In the genomic region with DNA sequence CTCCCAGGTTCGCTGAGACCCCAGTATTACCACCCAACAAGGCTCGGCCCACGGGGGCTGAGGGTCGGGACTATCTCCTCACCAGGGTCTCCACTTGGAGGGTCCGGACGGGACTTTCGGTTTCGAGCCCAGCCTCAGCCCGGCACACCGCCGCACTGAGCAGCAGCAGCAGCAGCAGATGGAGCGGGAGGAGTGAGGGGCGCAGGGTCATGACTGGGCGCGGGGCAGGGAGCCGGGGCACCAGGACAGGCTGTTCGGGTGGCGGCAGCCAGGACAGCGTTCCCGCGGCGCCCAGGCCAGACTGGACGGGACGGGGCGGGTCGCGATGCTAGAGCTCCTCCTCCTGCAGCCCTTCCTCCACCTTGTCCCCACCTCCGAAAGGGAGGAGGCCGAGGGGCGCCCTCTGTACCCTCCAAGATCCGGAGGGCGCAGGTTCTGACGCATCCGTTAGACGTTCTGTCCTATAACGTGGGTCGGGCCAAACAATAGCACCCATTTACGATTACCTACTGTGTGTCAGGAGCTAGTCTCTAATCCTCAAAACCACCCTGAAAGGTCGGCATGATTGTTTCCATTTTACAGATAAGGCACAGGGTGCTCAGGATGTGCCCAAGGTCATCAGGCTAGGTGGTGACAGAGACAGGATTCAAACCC, we compare ENCODE assay signal across 8 cellular contexts. TPM values are rescaled to one million over a fixed set of nuclear protein-coding genes. Genes with fewer than 3 reads are reported as not detected.
DNase-seq lines count a peak whose midpoint lies in the region; ATAC-seq and TF ChIP-seq lines count a peak whose summit lies in the region.

A gene (minus strand): TSS at position 275 of the 654 bp plus-strand sequence. CDS start 64 bp downstream, at position 211.

- intact Hi-C loops in PC-3 (cut with micrococcal nuclease) = no loop called here
- intact Hi-C loops in posterior cingulate gyrus (cut with DNase I) = no loop called here

- H3K36me3 ChIP-seq in PC-3 (ENCODE audit: low read depth, low read length) = peaks cover 18% of the 10 kb centered on the region

- no TSS peak for BruUV-seq in PC-3 (replicated peaks; lab: Mats Ljungman, UMichigan)

- H3K36me3 Mint-ChIP-seq in glutamatergic neuron (ENCODE audit: unreplicated experiment) = peaks cover 5% of the 10 kb centered on the region

- no peak within 1 kb of the TSS for H3K27ac Mint-ChIP-seq in glutamatergic neuron (ENCODE audit: unreplicated experiment)

- POLR2A ChIA-PET in PC-3 (lab: Charles Lee; ENCODE audit: unreplicated experiment) = interaction anchor here (0.6 kb wide), 1 partner anchor 1305 kb away, joined by 4 read pairs; no protein-coding TSS in a partner anchor

- H3K9ac ChIP-seq in PC-3 (ENCODE audit: low read length) = peak within 1 kb of the TSS; percentile 66

- H3K27me3 ChIP-seq in PC-3 (ENCODE audit: low read length) = no peaks in the 10 kb centered on the region

- DNase-seq in GM12864 (ENCODE audit: low read depth) (peak; percentile 47), PC-3 (no peak), activated gamma-delta T cell (lab: John Stamatoyannopoulos, UW) (peak; percentile 54), glutamatergic neuron (peak; percentile 60), posterior cingulate gyrus (peak; percentile 22 to 92 (median 40)), ureter (ENCODE audit: low spot score) (peak; percentile 76), GF-D8 (lab: John Stamatoyannopoulos, UW) (no peak)

- H2AFZ ChIP-seq in PC-3 (ENCODE audit: low read length) = peak within 1 kb of the TSS; percentile 59

- peaks cover 7% of the 10 kb centered on the region for H3K9me3 Mint-ChIP-seq in glutamatergic neuron (ENCODE audit: unreplicated experiment)

- CTCF ChIA-PET in PC-3 (lab: Charles Lee) = interaction anchor here (0.5 to 1.0 kb wide), 2 partner anchors 32 to 72 kb away, joined by 3 to 4 read pairs; no protein-coding TSS in a partner anchor

- no peaks in the 10 kb centered on the region for H3K4me1 ChIP-seq in PC-3 (ENCODE audit: insufficient read depth, low read length)

- no peaks in the 10 kb centered on the region for H3F3A ChIP-seq in PC-3 (ENCODE audit: low read length, unreplicated experiment)

- no peaks in the 10 kb centered on the region for H3K9me2 ChIP-seq in PC-3 (replicated peaks; ENCODE audit: low read length)

- no peaks in the 10 kb centered on the region for H3K4me1 Mint-ChIP-seq in glutamatergic neuron (ENCODE audit: low read depth, unreplicated experiment)

- ATAC-seq in HG02610 (IDR thresholded peaks at IDR 0.05; ENCODE audit: unreplicated experiment) (peak; percentile 56), PC-3 (peak; percentile 74)

- H3K4me2 ChIP-seq in PC-3 (ENCODE audit: low read length) = peak within 1 kb of the TSS; percentile 73

- no peaks in the 10 kb centered on the region for H4K20me1 ChIP-seq in PC-3 (ENCODE audit: low read length)

- TF ChIP-seq CTCF in GM12864 (IDR thresholded peaks at IDR 0.05; ENCODE audit: low read depth, low read length, missing control alignments) (peak; percentile 8), PC-3 (conservative IDR thresholded peaks at IDR 0.05; ENCODE audit: low read depth, low read length) (no peak), glutamatergic neuron (IDR thresholded peaks at IDR 0.05; ENCODE audit: partially characterized antibody, unreplicated experiment) (no peak)

- peaks cover 5% of the 10 kb centered on the region for H3K27me3 Mint-ChIP-seq in glutamatergic neuron (ENCODE audit: unreplicated experiment)

- H3K9me3 ChIP-seq in PC-3 (ENCODE audit: low read length) = no peaks in the 10 kb centered on the region

- H3K79me2 ChIP-seq in PC-3 (ENCODE audit: low read length) = no peaks in the 10 kb centered on the region

- H3K4me3 Mint-ChIP-seq in glutamatergic neuron (ENCODE audit: unreplicated experiment) = peak within 1 kb of the TSS; percentile 86

- H3K27ac ChIP-seq in PC-3 (ENCODE audit: low read length) = no peak within 1 kb of the TSS

- peak within 1 kb of the TSS; percentile 93 for H3K4me3 ChIP-seq in GM12864 (ENCODE audit: low read depth, low read length)
- peak within 1 kb of the TSS; percentile 70 for H3K4me3 ChIP-seq in PC-3 (ENCODE audit: low read length)

RNA-seq across cellular contexts. Expression of the gene that starts here (rescaled TPM):
- total RNA-seq in PC-3 (2014; rRNA removed) = 9.7 and 16.4 TPM in 2 replicates
- total RNA-seq in glutamatergic neuron (ENCODE audit: unreplicated experiment) = 12.3 TPM
- total RNA-seq in ureter = 24.9 TPM

Comparison
In these comparisons a context has a peak if more than half of its experiments do, and no peak if none do; other contexts are left out.
1. DNase-seq: peak in GM12864 (single experiment), activated gamma-delta T cell (single experiment), glutamatergic neuron (single experiment), posterior cingulate gyrus (10 of 10) and ureter (single experiment); none in PC-3 (single experiment) and GF-D8 (single experiment).